In genomic region chr3:32843504-32844321, GRCh38 we compare ENCODE assay signal across 21 cellular contexts. TPM values are rescaled to one million over a fixed set of nuclear protein-coding genes. Genes with fewer than 3 reads are reported as not detected.
DNase-seq lines count a peak whose midpoint lies in the region; ATAC-seq and TF ChIP-seq lines count a peak whose summit lies in the region.
"Had no signal": no experiment of that assay in that cellular context is flagged by ENCODE, and none has a peak within 500 bp of the region (broad histone marks: within the 10 kb centered on the region; RNA-seq: fewer than 3 reads in every experiment).

No MANE protein-coding gene starts in this region.

- peaks cover 73% of the 10 kb centered on the region for H3K4me1 ChIP-seq in HAP-1
- peaks cover 19% of the 10 kb centered on the region for H3K4me1 ChIP-seq in lower lobe of right lung
- H3K4me1 ChIP-seq: thyroid gland had no signal

- no peak overlapping the region for H3K27ac ChIP-seq in lower lobe of right lung
- H3K27ac ChIP-seq: thyroid gland had no signal

- CTCF ChIA-PET in MCF 10A (lab: Yijun Ruan, JAX): interaction anchor here (1.4 kb wide), 1 partner anchor 9 kb away, joined by 5 read pairs; no protein-coding TSS in a partner anchor

- H3K4me3 Mint-ChIP-seq in progenitor cell of endocrine pancreas (ENCODE audit: low read depth) (no peak overlapping the region), MCF 10A (ENCODE audit: unreplicated experiment) (no peak overlapping the region)
- H3K4me3 Mint-ChIP-seq: B cell; stimulated activated memory B cell treated with anti-CD40 and anti-IgM and Interleukin-4, amounts not matched to agents 10 μg/mL and 1 μg/mL and 100 μg/mL, for 72 hours had no signal

- in situ Hi-C loops in HAP-1 (cut with MboI; ENCODE audit: low sequenced_read_pairs): no loop called here

- no peaks in the 10 kb centered on the region for H3K27me3 Mint-ChIP-seq in progenitor cell of endocrine pancreas
- H3K27me3 Mint-ChIP-seq in MCF 10A (ENCODE audit: insufficient read depth, unreplicated experiment): no peaks in the 10 kb centered on the region

- H3K4me3 ChIP-seq in HAP-1: peak overlapping the region; percentile 1; the same call in 1 of the 2 replicates
- H3K4me3 ChIP-seq in lower lobe of right lung: no peak overlapping the region
- H3K4me3 ChIP-seq: K562, thyroid gland had no signal

- no peaks in the 10 kb centered on the region for H3K9me3 ChIP-seq in HAP-1
- H3K9me3 ChIP-seq in lower lobe of right lung: no peaks in the 10 kb centered on the region
- H3K9me3 ChIP-seq: thyroid gland had no signal

- intact Hi-C loops in lower lobe of right lung (cut with DNase I): no loop called here
- intact Hi-C loops in MCF 10A (cut with micrococcal nuclease): no loop called here

- H3K9me3 Mint-ChIP-seq in progenitor cell of endocrine pancreas (ENCODE audit: low read depth) (no peaks in the 10 kb centered on the region), MCF 10A (ENCODE audit: unreplicated experiment) (no peaks in the 10 kb centered on the region)
- H3K9me3 Mint-ChIP-seq: stimulated activated memory B cell treated with anti-CD40 and anti-IgM and Interleukin-4, amounts not matched to agents 10 μg/mL and 1 μg/mL and 100 μg/mL, for 72 hours had no signal

- BruUV-seq in MCF 10A (replicated peaks; lab: Mats Ljungman, UMichigan): no TSS peak

- TF ChIP-seq CTCF in progenitor cell of endocrine pancreas (IDR thresholded peaks at IDR 0.05; ENCODE audit: unreplicated experiment) (no peak), lower lobe of right lung (IDR thresholded peaks at IDR 0.05) (no peak), MCF 10A (IDR thresholded peaks at IDR 0.05; ENCODE audit: unreplicated experiment) (no peak)

- H3K27me3 ChIP-seq in HAP-1 (ENCODE audit: low read depth): no peaks in the 10 kb centered on the region
- no peaks in the 10 kb centered on the region for H3K27me3 ChIP-seq in lower lobe of right lung (ENCODE audit: low read depth)
- H3K27me3 ChIP-seq: thyroid gland had no signal

- ATAC-seq in lower lobe of right lung (no peak), GM18868 (IDR thresholded peaks at IDR 0.05; ENCODE audit: unreplicated experiment) (no peak)
- ATAC-seq: esophagus mucosa; K562; stimulated activated memory B cell treated with anti-CD40 and anti-IgM and Interleukin-4, amounts not matched to agents 10 μg/mL and 1 μg/mL and 100 μg/mL, for 72 hours had no signal

- peaks cover 2% of the 10 kb centered on the region for H3K36me3 Mint-ChIP-seq in progenitor cell of endocrine pancreas (ENCODE audit: insufficient read depth)
- no peaks in the 10 kb centered on the region for H3K36me3 Mint-ChIP-seq in MCF 10A (ENCODE audit: insufficient read depth, unreplicated experiment)
- H3K36me3 Mint-ChIP-seq: stimulated activated memory B cell treated with anti-CD40 and anti-IgM and Interleukin-4, amounts not matched to agents 10 μg/mL and 1 μg/mL and 100 μg/mL, for 72 hours had no signal

- H3K4me1 Mint-ChIP-seq in progenitor cell of endocrine pancreas (ENCODE audit: low read depth) (peaks cover 73% of the 10 kb centered on the region), MCF 10A (ENCODE audit: insufficient read depth, unreplicated experiment) (peaks cover 6% of the 10 kb centered on the region)

- POLR2A ChIA-PET in MCF 10A (lab: Yijun Ruan, JAX): interaction anchor here (1.1 kb wide), 1 partner anchor 16 kb away, joined by 3 read pairs; no protein-coding TSS in a partner anchor

- H3K36me3 ChIP-seq in HAP-1 (replicated peaks) (no peaks in the 10 kb centered on the region), lower lobe of right lung (no peaks in the 10 kb centered on the region)
- H3K36me3 ChIP-seq: thyroid gland had no signal

- peak overlapping the region; percentile 89 for H3K27ac Mint-ChIP-seq in progenitor cell of endocrine pancreas
- no peak overlapping the region for H3K27ac Mint-ChIP-seq in MCF 10A (ENCODE audit: low read depth, unreplicated experiment)
- H3K27ac Mint-ChIP-seq: B cell; stimulated activated memory B cell treated with anti-CD40 and anti-IgM and Interleukin-4, amounts not matched to agents 10 μg/mL and 1 μg/mL and 100 μg/mL, for 72 hours had no signal

- peak; percentile 89 to 100 for DNase-seq in HAP-1 (ENCODE audit: low spot score in 2 of 2)
- peak; percentile 97 for DNase-seq in NCI-H82 (lab: John Stamatoyannopoulos, UW)
- peak; percentile 59 for DNase-seq in iPS DF 19.7 (ENCODE audit: low read depth, low spot score)
- no peak for DNase-seq in progenitor cell of endocrine pancreas (ENCODE audit: low spot score, unreplicated experiment)
- DNase-seq in lower lobe of right lung: no peak
- DNase-seq in MCF 10A (ENCODE audit: unreplicated experiment): no peak
- DNase-seq in T-helper 2 cell: no peak
- DNase-seq: activated CD4-positive, alpha-beta T cell treated with anti-CD3 and anti-CD28 coated beads for 48 hours; activated CD8-positive, alpha-beta memory T cell treated with anti-CD3 and anti-CD28 coated beads, Interleukin-2, amount 50 U/mL, for 48 hours; activated naive CD4-positive, alpha-beta T cell treated with anti-CD3 and anti-CD28 coated beads, Interleukin-2, amount 50 U/mL, for 16 hours; cortex of kidney; NCI-H1436; OCI-M1; posterior cingulate gyrus; thyroid gland had no signal

RNA-seq across cellular contexts. Expression of gene TRIM71, which starts 25.9 kb away (rescaled TPM):
- total RNA-seq in progenitor cell of endocrine pancreas (61.3 and 61.6 TPM in 2 replicates), lower lobe of right lung (2.5 TPM), MCF 10A (2022) (0.05 TPM in 2 replicates)
- total RNA-seq: B cell, esophagus mucosa, glomerular endothelial cell had no signal

Comparison
In these comparisons a context has a peak if more than half of its experiments do, and no peak if none do; other contexts are left out.
1. DNase-seq: peak in HAP-1 (2 of 2), NCI-H82 (single experiment) and iPS DF 19.7 (single experiment); none in progenitor cell of endocrine pancreas (single experiment), lower lobe of right lung (single experiment), MCF 10A (single experiment) and T-helper 2 cell (0 of 5).
2. RNA of gene TRIM71, which starts 25.9 kb away (total RNA-seq): 61.3 to 61.6 TPM in progenitor cell of endocrine pancreas; 2.5 TPM in lower lobe of right lung (single experiment) and 0.05 TPM in MCF 10A; every median in the first group is over 10 times any median in the second.